Comparison of ENCODE assay signal across 8 cellular contexts in the genomic region with DNA sequence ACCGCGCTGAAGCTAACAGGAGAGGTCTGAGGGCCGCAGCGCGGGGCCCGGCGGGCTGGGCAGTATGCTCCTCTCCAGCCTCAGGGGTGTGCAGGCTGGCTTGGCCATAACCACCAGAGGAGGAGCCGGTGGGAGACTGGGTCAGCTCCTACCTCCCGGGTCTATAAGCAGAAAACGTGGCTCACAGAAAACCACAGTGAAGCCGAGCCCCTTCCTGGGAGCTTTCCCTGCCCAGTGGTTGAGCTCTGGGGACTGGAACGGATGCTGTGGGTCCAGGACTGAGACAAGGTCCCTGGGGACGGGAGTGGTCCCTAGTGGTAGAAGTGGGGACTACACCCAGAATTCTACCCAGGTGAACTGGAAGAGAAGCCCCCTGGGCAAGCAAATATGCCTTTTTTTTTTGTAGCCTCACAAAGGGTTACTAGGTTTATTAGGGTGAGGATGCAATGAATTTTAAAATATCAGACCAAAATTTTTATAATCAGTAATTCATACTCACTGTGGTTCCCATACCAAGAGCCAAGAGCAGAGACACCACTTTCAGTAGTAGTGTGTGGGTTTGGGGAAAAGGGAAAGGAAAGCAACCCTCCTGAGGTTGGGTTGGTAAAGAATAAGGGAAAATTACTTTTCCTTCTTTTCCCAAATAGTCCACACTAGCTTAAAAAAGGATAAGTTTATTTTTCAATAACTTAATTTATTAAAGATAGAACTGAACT.
DNase-seq lines count a peak whose midpoint lies in the region; ATAC-seq and TF ChIP-seq lines count a peak whose summit lies in the region.

No MANE protein-coding gene starts in this region.

- H3K4me3 ChIP-seq in astrocyte of the cerebellum (ENCODE audit: low read depth, low read length): no peak overlapping the region

- in situ Hi-C loops in astrocyte of the cerebellum (cut with HindIII; ENCODE audit: low sequenced_read_pairs): no loop called here

- peak; percentile 60 for DNase-seq in Right ventricle myocardium inferior (ENCODE audit: missing footprints)
- no peak for DNase-seq in cardiac septum (ENCODE audit: low spot score)
- DNase-seq in T-helper 22 cell (ENCODE audit: low read depth): peak; percentile 29
- no peak for DNase-seq in astrocyte of the cerebellum (ENCODE audit: low read depth)
- peak; percentile 80 for DNase-seq in left kidney (ENCODE audit: low read depth, low spot score)
- peak; percentile 43 to 54 for DNase-seq in stimulated activated CD8-positive, alpha-beta memory T cell treated with anti-CD3 and anti-CD28 coated beads, Interleukin-15, amount 100 ng/mL, for 48 hours (ENCODE audit: low read depth in 2 of 2)

- peak; percentile 66 for TF ChIP-seq CTCF in astrocyte of the cerebellum (IDR thresholded peaks at IDR 0.05; ENCODE audit: low read depth, low read length, missing control alignments)

- ATAC-seq in Right ventricle myocardium inferior: no peak
- peak; percentile 57 for ATAC-seq in HG03565 (IDR thresholded peaks at IDR 0.05; ENCODE audit: unreplicated experiment)
- no peak for ATAC-seq in GM21515 (IDR thresholded peaks at IDR 0.05; ENCODE audit: unreplicated experiment)

- intact Hi-C loops in Right ventricle myocardium inferior (cut with DNase I): no loop called here
- intact Hi-C loops in cardiac septum (cut with DNase I): no loop called here

Comparison
In these comparisons a context has a peak if more than half of its experiments do, and no peak if none do; other contexts are left out.
1. DNase-seq: peak in Right ventricle myocardium inferior (single experiment), T-helper 22 cell (single experiment), left kidney (single experiment) and stimulated activated CD8-positive, alpha-beta memory T cell treated with anti-CD3 and anti-CD28 coated beads, Interleukin-15, amount 100 ng/mL, for 48 hours (2 of 2); none in cardiac septum (single experiment) and astrocyte of the cerebellum (single experiment).